ENCODE assay signal across 29 cellular contexts in genomic region chr2:168404764-168405163, GRCh38. TPM values are rescaled to one million over a fixed set of nuclear protein-coding genes. Genes with fewer than 3 reads are reported as not detected.
DNase-seq lines count a peak whose midpoint lies in the region; ATAC-seq, FAIRE-seq and TF ChIP-seq lines count a peak whose summit lies in the region.
"Had no signal": no experiment of that assay in that cellular context is flagged by ENCODE, and none has a peak within 500 bp of the region (broad histone marks: within the 10 kb centered on the region; RNA-seq: fewer than 3 reads in every experiment).

No MANE protein-coding gene starts in this region.

- H3K9ac ChIP-seq in GM12878 (ENCODE audit: control insufficient read depth, insufficient read depth, low read length) (no peak overlapping the region), HepG2 (ENCODE audit: insufficient read depth, low read depth, low read length) (no peak overlapping the region)

- WGBS in GM12878 (ENCODE audit: insufficient coverage, insufficient replicate concordance, low lambda C conversion rate, missing lambda C conversion rate) = 79% methylated on average over 2 of the region's 2 CpGs
- WGBS in HepG2 (ENCODE audit: low lambda C conversion rate) = 2% methylated on average over 2 of the region's 2 CpGs
- WGBS in stomach, 5 donors = 27 to 54% (median 32%) methylated on average over 2 of the region's 2 CpGs

- H3K4me1 ChIP-seq in GM12878 (ENCODE audit: control insufficient read depth, insufficient read depth, low read length) (no peaks in the 10 kb centered on the region; the same call in 1 of the 2 replicates), HepG2 (ENCODE audit: insufficient read depth, low read length) (peaks cover 7% of the 10 kb centered on the region), stomach (peaks cover 0 to 10% (median 7%) of the 10 kb centered on the region in 4 donors)
- H3K4me1 ChIP-seq: SJSA1 had no signal

- H3K4me1 Mint-ChIP-seq in activated naive CD4-positive, alpha-beta T cell treated with anti-CD3 and anti-CD28 coated beads, Interleukin-2, amount 10 ng/mL, durations not matched to agents 7 days and 5 days = peaks cover 10% of the 10 kb centered on the region
- peaks cover 10% of the 10 kb centered on the region for H3K4me1 Mint-ChIP-seq in osteocyte (ENCODE audit: unreplicated experiment)
- H3K4me1 Mint-ChIP-seq: B cell, GM23338, H9 had no signal

- H3K9me3 Mint-ChIP-seq in activated naive CD4-positive, alpha-beta T cell treated with anti-CD3 and anti-CD28 coated beads, Interleukin-2, amount 10 ng/mL, durations not matched to agents 7 days and 5 days = peaks cover 12% of the 10 kb centered on the region
- H3K9me3 Mint-ChIP-seq in osteocyte (ENCODE audit: unreplicated experiment) = peaks cover 16% of the 10 kb centered on the region
- H3K9me3 Mint-ChIP-seq: CD8-positive, alpha-beta T cell had no signal

- no peaks in the 10 kb centered on the region for H4K20me1 ChIP-seq in GM12878 (ENCODE audit: control insufficient read depth, insufficient read depth)
- no peaks in the 10 kb centered on the region for H4K20me1 ChIP-seq in HepG2 (ENCODE audit: insufficient read depth, low read length)

- SMC1A ChIA-PET in GM12878 (lab: Charles Lee; ENCODE audit: uncharacterized antibody, unreplicated experiment) = no interaction called here

- H3K4me3 ChIP-seq in GM12878 (no peak overlapping the region), HepG2 (replicated peaks in 1 of 3; ENCODE audit: insufficient read depth in 1 of 3, low read depth in 2 of 3, low read length in 3 of 3) (no peak overlapping the region), stomach (no peak overlapping the region), dorsolateral prefrontal cortex (no peak overlapping the region)
- H3K4me3 ChIP-seq: GM23338, SJSA1 had no signal

- ATAC-seq in GM12878 = no peak
- ATAC-seq in HepG2 = no peak; the same call in 1 of the 3 replicates
- ATAC-seq: CD8-positive, alpha-beta T cell; GM23338; PC-3 had no signal

- H3K27ac ChIP-seq in GM12878 (ENCODE audit: control insufficient read depth, insufficient read depth) (no peak overlapping the region), HepG2 (ENCODE audit: extremely low read length, insufficient read depth, low read length) (no peak overlapping the region), stomach (peak overlapping the region in 3 of 5 donors; percentile 1 to 45 (median 7)), dorsolateral prefrontal cortex (no peak overlapping the region)
- H3K27ac ChIP-seq: 22Rv1, C4-2B, SJSA1 had no signal

- no peak for TF ChIP-seq RAD21 in GM12878 (IDR thresholded peaks at IDR 0.05; ENCODE audit: insufficient read depth, low read depth, low read length)
- no peak for TF ChIP-seq RAD21 in HepG2 (CRISPR knock-in tag; IDR thresholded peaks at IDR 0.05)

- RAD21 ChIA-PET in GM12878 (lab: Charles Lee; ENCODE audit: unreplicated experiment) = no interaction called here

- peak overlapping the region; percentile 19 for H3K27ac Mint-ChIP-seq in activated naive CD4-positive, alpha-beta T cell treated with anti-CD3 and anti-CD28 coated beads, Interleukin-2, amount 10 ng/mL, durations not matched to agents 7 days and 5 days
- H3K27ac Mint-ChIP-seq in osteocyte (ENCODE audit: unreplicated experiment) = no peak overlapping the region
- H3K27ac Mint-ChIP-seq: B cell; CD8-positive, alpha-beta T cell; GM23338; H9 had no signal

- CTCF ChIA-PET in activated naive CD4-positive, alpha-beta T cell treated with anti-CD3 and anti-CD28 coated beads, Interleukin-2, amount 10 ng/mL, durations not matched to agents 7 days and 5 days (lab: Charles Lee) = no interaction called here
- CTCF ChIA-PET in GM12878 (lab: Yijun Ruan, JAX) (no interaction called here), HepG2 (lab: Yijun Ruan, JAX; ENCODE audit: low intra/inter-chr PET ratio, low total read pairs) (no interaction called here)

- BruUV-seq in GM12878 (replicated peaks; lab: Mats Ljungman, UMichigan) = no TSS peak
- no TSS peak for BruUV-seq in HepG2 (replicated peaks; lab: Mats Ljungman, UMichigan)

- in situ Hi-C loops in GM12878 (cut with MboI) = no loop called here
- in situ Hi-C loops in HepG2 (cut with HindIII; ENCODE audit: extremely low pct_ligation_motif_present, low pct_unique_long_range_greater_than_20kb) = no loop called here

- peaks cover 9% of the 10 kb centered on the region for H3K27me3 Mint-ChIP-seq in activated naive CD4-positive, alpha-beta T cell treated with anti-CD3 and anti-CD28 coated beads, Interleukin-2, amount 10 ng/mL, durations not matched to agents 7 days and 5 days
- peaks cover 32% of the 10 kb centered on the region for H3K27me3 Mint-ChIP-seq in osteocyte (ENCODE audit: unreplicated experiment)

- no peak overlapping the region for H3K4me3 Mint-ChIP-seq in activated naive CD4-positive, alpha-beta T cell treated with anti-CD3 and anti-CD28 coated beads, Interleukin-2, amount 10 ng/mL, durations not matched to agents 7 days and 5 days
- H3K4me3 Mint-ChIP-seq in osteocyte (ENCODE audit: unreplicated experiment) = no peak overlapping the region
- H3K4me3 Mint-ChIP-seq: B cell; CD8-positive, alpha-beta T cell; GM23338; H9 had no signal

- TF ChIP-seq EP300 in GM12878 (IDR thresholded peaks at IDR 0.05; ENCODE audit: borderline replicate concordance in 1 of 2, control insufficient read depth in 1 of 2, low read depth in 2 of 2, low read length in 2 of 2) = no peak
- no peak for TF ChIP-seq EP300 in HepG2 (IDR thresholded peaks at IDR 0.05; ENCODE audit: low read depth in 2 of 2, low read length in 2 of 2)
- TF ChIP-seq EP300 in HepG2 (CRISPR knock-in tag; IDR thresholded peaks at IDR 0.05; ENCODE audit: borderline replicate concordance) = no peak
- no peak for TF ChIP-seq EP300 in stomach (IDR thresholded peaks at IDR 0.05)

- H3K27me3 ChIP-seq in GM12878 (replicated peaks in 1 of 2; ENCODE audit: control insufficient read depth in 2 of 2, insufficient read depth in 2 of 2, low read length in 1 of 2) (no peaks in the 10 kb centered on the region), HepG2 (ENCODE audit: control insufficient read depth in 1 of 2, insufficient read depth in 2 of 2, low read length in 2 of 2) (peaks cover 0 to 1% of the 10 kb centered on the region in 2 experiments; a peak in 1 of 5 replicates), stomach (no peaks in the 10 kb centered on the region), dorsolateral prefrontal cortex (no peaks in the 10 kb centered on the region)
- H3K27me3 ChIP-seq: SJSA1 had no signal

- POLR2A ChIA-PET in GM12878 (lab: Charles Lee) = no interaction called here
- POLR2A ChIA-PET in HepG2 (lab: Yijun Ruan, JAX) = no interaction called here

- intact Hi-C loops in GM12878 (cut with micrococcal nuclease; ENCODE audit: unreplicated experiment) = no loop called here
- intact Hi-C loops in HepG2 (cut with micrococcal nuclease; ENCODE audit: unreplicated experiment) = loop anchor here (1.0 kb wide), 1 partner anchor 90 kb away; no protein-coding TSS in a partner anchor
- intact Hi-C loops in stomach (cut with DNase I; ENCODE audit: low total_unique reads) = no loop called here
- intact Hi-C loops in dorsolateral prefrontal cortex (cut with DNase I) = loop anchor here in 1 of 2 donors (2.0 kb wide), 1 partner anchor 66 kb away; no protein-coding TSS in a partner anchor

- no peak for DNase-seq in activated naive CD4-positive, alpha-beta T cell treated with anti-CD3 and anti-CD28 coated beads, Interleukin-2, amount 10 ng/mL, durations not matched to agents 7 days and 5 days
- no peak for DNase-seq in activated naive CD4-positive, alpha-beta T cell (lab: John Stamatoyannopoulos, UW)
- DNase-seq in GM12878 (ENCODE audit: low read depth, low spot score) = no peak
- DNase-seq in HepG2 (ENCODE audit: low spot score) = peak; percentile 24
- peak; percentile 31 for DNase-seq in stomach
- DNase-seq in osteocyte (ENCODE audit: extremely low spot score, unreplicated experiment) = no peak
- DNase-seq in SW 1271 (lab: John Stamatoyannopoulos, UW) = no peak
- no peak for DNase-seq in dorsolateral prefrontal cortex
- DNase-seq: CD8-positive, alpha-beta T cell; DMS 273 treated with DMSO at 0.1 percent for 48 hours; DMS79; EL; GDM1; H9; Karpas-422; NCI-H1092 treated with DMSO at 0.1 percent for 48 hours; NCI-H1436; NCI-H187; NCI-H524; NCI-H82; NK-92 treated with Interleukin-12 subunit alpha and Interleukin-12 subunit beta, amount 100 ng/mL, for 24 hours; PC-3; Right ventricle myocardium superior had no signal

- TF ChIP-seq CTCF in GM12878 (IDR thresholded peaks at IDR 0.05 in 2 of 3, conservative IDR thresholded peaks at IDR 0.05 in 1 of 3; ENCODE audit: control insufficient read depth in 2 of 3, extremely low read depth in 1 of 3, insufficient read depth in 1 of 3, low read depth in 3 of 3, low read length in 3 of 3) (no peak), HepG2 (CRISPR knock-in tag; IDR thresholded peaks at IDR 0.05) (no peak), stomach (IDR thresholded peaks at IDR 0.05) (no peak), osteocyte (IDR thresholded peaks at IDR 0.05) (no peak), dorsolateral prefrontal cortex (IDR thresholded peaks at IDR 0.05 in 54 of 56, conservative IDR thresholded peaks at IDR 0.05 in 2 of 56; ENCODE audit: low read depth in 1 of 56, partially characterized antibody in 56 of 56) (no peak)

- no peak for TF ChIP-seq POLR2A in GM12878 (IDR thresholded peaks at IDR 0.05; ENCODE audit: low read depth, low read length)
- no peak for TF ChIP-seq POLR2A in HepG2 (IDR thresholded peaks at IDR 0.05; ENCODE audit: insufficient read depth in 1 of 2, low read depth in 2 of 2, low read length in 2 of 2)
- no peak for TF ChIP-seq POLR2A in stomach (IDR thresholded peaks at IDR 0.05)

- H3K9me3 ChIP-seq in GM12878 (replicated peaks; ENCODE audit: control insufficient read depth, insufficient read depth, low read length) (no peaks in the 10 kb centered on the region; the same call in 2 of the 3 replicates), HepG2 (ENCODE audit: low read length) (no peaks in the 10 kb centered on the region), stomach (peaks cover 0 to 6% (median 0%) of the 10 kb centered on the region in 4 donors)
- H3K9me3 ChIP-seq: SJSA1 had no signal

- H2AFZ ChIP-seq in GM12878 (ENCODE audit: control insufficient read depth, low read depth, low read length) = peak overlapping the region; percentile 39
- no peak overlapping the region for H2AFZ ChIP-seq in HepG2 (ENCODE audit: low read length)
- H2AFZ ChIP-seq: GM23338 had no signal

- H3K36me3 ChIP-seq in GM12878 (ENCODE audit: control insufficient read depth in 2 of 2, insufficient read depth in 2 of 2, low read length in 1 of 2) (no peaks in the 10 kb centered on the region), HepG2 (replicated peaks in 1 of 2; ENCODE audit: control insufficient read depth in 1 of 2, insufficient read depth in 2 of 2, low read length in 2 of 2) (no peaks in the 10 kb centered on the region), stomach (no peaks in the 10 kb centered on the region)
- H3K36me3 ChIP-seq: SJSA1 had no signal

- FAIRE-seq in GM12878 (lab: Jason Lieb, UNC) (no peak), HepG2 (lab: Jason Lieb, UNC) (no peak)
- FAIRE-seq: GM12892 had no signal

- peaks cover 2% of the 10 kb centered on the region for H3K36me3 Mint-ChIP-seq in activated naive CD4-positive, alpha-beta T cell treated with anti-CD3 and anti-CD28 coated beads, Interleukin-2, amount 10 ng/mL, durations not matched to agents 7 days and 5 days
- no peaks in the 10 kb centered on the region for H3K36me3 Mint-ChIP-seq in osteocyte (ENCODE audit: unreplicated experiment)
- H3K36me3 Mint-ChIP-seq: CD8-positive, alpha-beta T cell had no signal

- no peak overlapping the region for H3K4me2 ChIP-seq in GM12878 (ENCODE audit: control insufficient read depth, insufficient read depth)
- H3K4me2 ChIP-seq in HepG2 (ENCODE audit: low read depth, low read length) = no peak overlapping the region
- H3K4me2 ChIP-seq: GM23338 had no signal

- H3K79me2 ChIP-seq in GM12878 (ENCODE audit: control insufficient read depth, insufficient read depth, low read length) = no peaks in the 10 kb centered on the region
- H3K79me2 ChIP-seq in HepG2 (ENCODE audit: insufficient read depth, low read length) = no peaks in the 10 kb centered on the region

RNA-seq across cellular contexts. Expression of gene CERS6, which starts 51.3 kb away (rescaled TPM):
- 29.6 and 30.4 TPM in 2 replicates for total RNA-seq in GM12878 (2013; cell fraction: nucleolus; rRNA removed)
- 20.4 and 22.2 TPM in 2 replicates for total RNA-seq in GM12878 (2014; rRNA removed)
- total RNA-seq in GM12878 (2014; rRNA removed; fragmentation: Illumina TruSeq; extraction: Trizol) = 17.6 TPM in 2 replicates
- 15.3 and 17.0 TPM in 2 replicates for total RNA-seq in GM12878 (2021)
- polyA plus RNA-seq in GM12878 (2011; ENCODE audit: low read depth) = 6.0 TPM
- polyA plus RNA-seq in GM12878 (2011; rRNA removed) = 12.0 and 17.6 TPM in 2 replicates
- 6.1 and 8.2 TPM in 2 replicates for polyA plus RNA-seq in GM12878 (2011; cell fraction: cytosol; rRNA removed)
- 8.5 and 10.0 TPM in 2 replicates for polyA plus RNA-seq in GM12878 (2011; cell fraction: nucleus; rRNA removed)
- polyA plus RNA-seq in GM12878 (2012) = 12.5 and 13.9 TPM in 2 replicates
- 19.6 and 24.1 TPM in 2 replicates for polyA plus RNA-seq in GM12878 (2014; fragmentation: Illumina TruSeq; extraction: Trizol)
- polyA plus RNA-seq in GM12878 (2014; fragmentation: Nextera tagmentation; extraction: Ambion mirVana) = 1 to 10 TPM; 1.3 to 2.5 TPM
- polyA plus RNA-seq in GM12878 (2014; rRNA removed) = 8.8 and 9.4 TPM in 2 replicates
- polyA plus RNA-seq in GM12878 (2016; fragmentation: Nextera tagmentation; extraction: Ambion mirVana) = 10 to 100 TPM in 1 of 2 experiments, 1 to 10 TPM in 1; 6.2 to 16.1 TPM
- polyA minus RNA-seq in GM12878 (2011; rRNA and poly(A)+ RNA removed) = 18.6 and 19.1 TPM in 2 replicates
- polyA minus RNA-seq in GM12878 (2011; cell fraction: cytosol; rRNA and poly(A)+ RNA removed) = 6.7 and 8.8 TPM in 2 replicates
- polyA minus RNA-seq in GM12878 (2011; cell fraction: nucleus; rRNA and poly(A)+ RNA removed) = 10.8 and 16.3 TPM in 2 replicates
- 17.3 and 20.3 TPM in 2 replicates for total RNA-seq in HepG2 (2016; rRNA removed; fragmentation: Illumina TruSeq; extraction: Trizol)
- total RNA-seq in HepG2 (2016; cell fraction: cytosol; rRNA removed; fragmentation: Illumina TruSeq; extraction: Trizol; ENCODE audit: low read depth) = 2.1 and 2.4 TPM in 2 replicates
- total RNA-seq in HepG2 (2016; cell fraction: insoluble cytoplasmic fraction; rRNA removed; fragmentation: Illumina TruSeq; extraction: Trizol) = 15.6 and 19.2 TPM in 2 replicates
- 7.9 and 8.5 TPM in 2 replicates for total RNA-seq in HepG2 (2016; cell fraction: membrane; rRNA removed; fragmentation: Illumina TruSeq; extraction: Trizol)
- total RNA-seq in HepG2 (2016; cell fraction: nucleus; rRNA removed; fragmentation: Illumina TruSeq; extraction: Trizol) = 28.3 and 35.1 TPM in 2 replicates
- 8.6 and 10.1 TPM in 2 replicates for polyA plus RNA-seq in HepG2 (2011; rRNA removed)
- polyA plus RNA-seq in HepG2 (2011; cell fraction: cytosol; rRNA removed) = 4.7 and 8.3 TPM in 2 replicates
- 3.9 and 5.3 TPM in 2 replicates for polyA plus RNA-seq in HepG2 (2011; cell fraction: nucleus; rRNA removed)
- 18.5 and 21.2 TPM in 2 replicates for polyA plus RNA-seq in HepG2 (2012)
- 1.3 and 1.4 TPM in 2 replicates for polyA plus RNA-seq in HepG2 (2016; cell fraction: cytosol; fragmentation: Illumina TruSeq; extraction: Trizol; ENCODE audit: low read depth)
- polyA plus RNA-seq in HepG2 (2016; cell fraction: insoluble cytoplasmic fraction; fragmentation: Illumina TruSeq; extraction: Trizol; ENCODE audit: low read depth) = 13.9 and 14.3 TPM in 2 replicates
- 3.6 and 4.3 TPM in 2 replicates for polyA plus RNA-seq in HepG2 (2016; cell fraction: membrane; fragmentation: Illumina TruSeq; extraction: Trizol; ENCODE audit: low read depth)
- 26.8 and 27.2 TPM in 2 replicates for polyA plus RNA-seq in HepG2 (2016; cell fraction: nucleus; fragmentation: Illumina TruSeq; extraction: Trizol; ENCODE audit: insufficient read depth, low read depth)
- 0.05 and 16.1 TPM in 2 replicates for polyA minus RNA-seq in HepG2 (2011; rRNA and poly(A)+ RNA removed; ENCODE audit: low replicate concordance)
- polyA minus RNA-seq in HepG2 (2011; cell fraction: cytosol; rRNA and poly(A)+ RNA removed) = 17.0 and 18.7 TPM in 2 replicates
- 20.2 and 23.0 TPM in 2 replicates for polyA minus RNA-seq in HepG2 (2011; cell fraction: nucleus; rRNA and poly(A)+ RNA removed)
- total RNA-seq in stomach = 100 to 1,000 TPM in 1 of 5 donors, 10 to 100 TPM in 4; 47.5 to 102 (median 68.3) TPM
- polyA plus RNA-seq in stomach = 1 to 10 TPM; 4.0 to 6.6 (median 5.5) TPM
- 29.8 and 30.9 TPM in 2 replicates for total RNA-seq in osteocyte
- 10 to 100 TPM; 20.1 to 73.1 (median 49.0) TPM for total RNA-seq in dorsolateral prefrontal cortex

Comparison
In these comparisons a context has a peak if more than half of its experiments do, and no peak if none do; other contexts are left out.
1. DNase-seq: peak in HepG2 (single experiment) and stomach (single experiment); none in activated naive CD4-positive, alpha-beta T cell treated with anti-CD3 and anti-CD28 coated beads, Interleukin-2, amount 10 ng/mL, durations not matched to agents 7 days and 5 days (single experiment), activated naive CD4-positive, alpha-beta T cell (0 of 4), GM12878 (single experiment), osteocyte (single experiment), SW 1271 (0 of 2) and dorsolateral prefrontal cortex (0 of 10).
2. H3K27ac ChIP-seq: peak in stomach (3 of 5); none in GM12878 (single experiment), HepG2 (single experiment) and dorsolateral prefrontal cortex (0 of 59).